Comparison of ENCODE assay signal across 1 cellular context in the genomic region with DNA sequence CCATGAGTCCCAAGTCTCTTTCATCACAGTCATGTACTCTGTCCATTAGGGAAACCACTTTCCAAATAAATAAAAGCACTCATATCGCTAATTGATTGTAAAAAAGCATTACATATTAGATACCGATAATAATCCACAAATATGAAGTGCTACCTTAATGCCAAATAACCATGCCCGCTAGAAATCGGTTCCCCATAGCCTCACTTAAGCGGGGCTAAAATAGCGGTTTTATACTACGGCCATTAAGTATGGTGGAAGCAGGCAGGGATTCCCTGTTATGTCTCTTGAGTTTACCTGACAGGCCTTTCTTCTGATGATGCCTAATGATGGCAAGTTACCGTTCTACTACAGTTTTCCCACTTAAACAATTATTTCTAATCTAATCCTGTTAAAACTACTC.
TF ChIP-seq lines count a peak whose summit lies in the region.

No MANE protein-coding gene starts in this region.

TF ChIP-seq in IMR-90, 13 proteins besides CTCF, POLR2A, EP300 and RAD21:
- TF ChIP-seq SMC3 (IDR thresholded peaks at IDR 0.05; ENCODE audit: low read depth, low read length) (no peak), NFE2L2 (IDR thresholded peaks at IDR 0.05; ENCODE audit: low read depth, low read length) (no peak), CEBPB (IDR thresholded peaks at IDR 0.05; ENCODE audit: low read depth, low read length) (no peak), CHD1 (IDR thresholded peaks at IDR 0.05; ENCODE audit: low read depth, low read length) (no peak), MAFK (IDR thresholded peaks at IDR 0.05; ENCODE audit: low read depth, low read length) (no peak), MAZ (IDR thresholded peaks at IDR 0.05; ENCODE audit: borderline replicate concordance, low read depth, low read length) (no peak), MXI1 (IDR thresholded peaks at IDR 0.05; ENCODE audit: borderline replicate concordance, low read depth, low read length) (no peak), RCOR1 (IDR thresholded peaks at IDR 0.05; ENCODE audit: insufficient replicate concordance, low read length) (no peak), BHLHE40 (IDR thresholded peaks at IDR 0.05; ENCODE audit: low read depth, low read length) (no peak), RFX5 (IDR thresholded peaks at IDR 0.05; ENCODE audit: low read depth, low read length) (no peak), FOS (IDR thresholded peaks at IDR 0.05; ENCODE audit: low read depth, low read length) (no peak)
- TF ChIP-seq, protein P1, sequence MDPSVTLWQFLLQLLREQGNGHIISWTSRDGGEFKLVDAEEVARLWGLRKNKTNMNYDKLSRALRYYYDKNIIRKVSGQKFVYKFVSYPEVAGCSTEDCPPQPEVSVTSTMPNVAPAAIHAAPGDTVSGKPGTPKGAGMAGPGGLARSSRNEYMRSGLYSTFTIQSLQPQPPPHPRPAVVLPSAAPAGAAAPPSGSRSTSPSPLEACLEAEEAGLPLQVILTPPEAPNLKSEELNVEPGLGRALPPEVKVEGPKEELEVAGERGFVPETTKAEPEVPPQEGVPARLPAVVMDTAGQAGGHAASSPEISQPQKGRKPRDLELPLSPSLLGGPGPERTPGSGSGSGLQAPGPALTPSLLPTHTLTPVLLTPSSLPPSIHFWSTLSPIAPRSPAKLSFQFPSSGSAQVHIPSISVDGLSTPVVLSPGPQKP (IDR thresholded peaks at IDR 0.05; ENCODE audit: borderline replicate concordance, low read depth, low read length), result no peak
- TF ChIP-seq, protein P2, sequence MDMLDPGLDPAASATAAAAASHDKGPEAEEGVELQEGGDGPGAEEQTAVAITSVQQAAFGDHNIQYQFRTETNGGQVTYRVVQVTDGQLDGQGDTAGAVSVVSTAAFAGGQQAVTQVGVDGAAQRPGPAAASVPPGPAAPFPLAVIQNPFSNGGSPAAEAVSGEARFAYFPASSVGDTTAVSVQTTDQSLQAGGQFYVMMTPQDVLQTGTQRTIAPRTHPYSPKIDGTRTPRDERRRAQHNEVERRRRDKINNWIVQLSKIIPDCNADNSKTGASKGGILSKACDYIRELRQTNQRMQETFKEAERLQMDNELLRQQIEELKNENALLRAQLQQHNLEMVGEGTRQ (IDR thresholded peaks at IDR 0.05; ENCODE audit: low read depth, low read length), result no peak
TF ChIP-seq in IMR-90: peak in this region for 0.
